1 cellular context compared by ENCODE assay signal in genomic region chr7:99563650-99564049, GRCh38.
TF ChIP-seq lines count a peak whose summit lies in the region.

No MANE protein-coding gene starts in this region.

TF ChIP-seq in A549, 52 proteins besides CTCF, POLR2A, EP300 and RAD21 (continued from another document):
- TF ChIP-seq, protein P1, sequence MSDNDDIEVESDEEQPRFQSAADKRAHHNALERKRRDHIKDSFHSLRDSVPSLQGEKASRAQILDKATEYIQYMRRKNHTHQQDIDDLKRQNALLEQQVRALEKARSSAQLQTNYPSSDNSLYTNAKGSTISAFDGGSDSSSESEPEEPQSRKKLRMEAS (IDR thresholded peaks at IDR 0.05), result peak; percentile 40; the same call in 1 of the 2 replicates
- TF ChIP-seq GATA3 (IDR thresholded peaks at IDR 0.05; ENCODE audit: borderline replicate concordance), result peak; percentile 12; the same call in 1 of the 2 replicates
